ENCODE assay signal across 14 cellular contexts in the genomic region with DNA sequence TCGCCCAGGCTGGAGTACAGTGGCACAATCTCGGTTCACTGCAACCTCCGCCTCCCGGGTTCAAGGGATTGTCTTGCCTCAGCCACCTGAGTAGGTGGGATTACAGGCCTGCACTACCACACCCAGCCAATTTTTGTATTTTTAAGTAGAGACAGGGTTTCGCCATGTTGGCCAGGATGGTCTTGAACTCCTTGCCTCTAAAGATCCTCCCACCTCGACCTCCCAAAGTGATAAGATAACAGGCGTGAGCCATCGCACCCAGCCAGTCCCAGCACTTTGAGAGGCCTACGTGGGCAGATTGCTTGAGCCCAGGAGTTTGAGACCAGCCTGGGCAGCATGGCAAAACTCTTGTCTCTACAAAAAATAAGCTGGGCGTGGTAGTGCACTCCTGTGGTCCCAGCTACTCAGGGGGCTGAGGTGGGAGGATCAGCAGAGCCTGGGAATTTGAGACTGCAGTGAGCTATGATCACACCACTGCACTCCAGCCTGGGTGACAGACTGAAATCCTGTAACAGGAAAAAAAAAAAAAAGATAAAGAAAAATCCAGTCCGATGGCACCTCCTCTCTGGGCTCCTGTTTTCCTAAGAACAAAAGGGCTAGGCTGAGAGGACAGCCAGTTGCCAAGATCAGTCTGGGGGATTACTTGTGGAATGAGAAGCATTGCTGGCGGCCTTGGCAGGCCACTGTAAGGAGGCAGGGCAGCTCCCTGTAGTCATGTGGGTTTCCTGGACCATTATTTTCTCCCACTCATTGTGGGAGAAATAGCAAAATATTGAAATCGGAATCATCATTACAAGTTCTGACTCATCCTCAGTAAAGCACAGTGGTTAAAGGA. TPM values are rescaled to one million over a fixed set of nuclear protein-coding genes. Genes with fewer than 3 reads are reported as not detected.
DNase-seq lines count a peak whose midpoint lies in the region; ATAC-seq and FAIRE-seq lines count a peak whose summit lies in the region.
"Had no signal": no experiment of that assay in that cellular context is flagged by ENCODE, and none has a peak within 500 bp of the region (broad histone marks: within the 10 kb centered on the region; RNA-seq: fewer than 3 reads in every experiment).

No MANE protein-coding gene starts in this region.

- DNase-seq in Right ventricle myocardium inferior (ENCODE audit: missing footprints) (peak; percentile 56), cardiac septum (ENCODE audit: low spot score) (no peak), adipocyte (ENCODE audit: low read depth) (peak; percentile 83), glomerular visceral epithelial cell (ENCODE audit: extremely low spot score) (peak; percentile 58), urothelium cell line (ENCODE audit: low spot score) (peak; percentile 65), SKM-1 (lab: John Stamatoyannopoulos, UW; ENCODE audit: unreplicated experiment) (no peak), DMS153 treated with DMSO at 0.1 percent for 48 hours (lab: John Stamatoyannopoulos, UW; ENCODE audit: unreplicated experiment) (no peak)
- DNase-seq: activated naive CD4-positive, alpha-beta T cell; stimulated activated CD4-positive, alpha-beta T cell treated with anti-CD3 and anti-CD28 coated beads, Interleukin-2, amount 100 ng/mL, for 48 hours; T1000 had no signal

- H3K4me1 ChIP-seq in adipocyte (ENCODE audit: control insufficient read depth, insufficient read depth, low read length) = peaks cover 22% of the 10 kb centered on the region
- H3K4me1 ChIP-seq: A549 had no signal

- H3K9me3 ChIP-seq in adipocyte (ENCODE audit: control insufficient read depth, low read length) = peaks cover 23% of the 10 kb centered on the region

- no peak for FAIRE-seq in urothelium cell line (lab: Jason Lieb, UNC)
- FAIRE-seq: A549 had no signal

- H3K27me3 ChIP-seq in adipocyte (replicated peaks; ENCODE audit: control insufficient read depth, insufficient read depth, low read length) = peaks cover 47% of the 10 kb centered on the region

- no peak overlapping the region for H3K9ac ChIP-seq in adipocyte (ENCODE audit: low read length)

- ATAC-seq in Right ventricle myocardium inferior (no peak), GM19035 (IDR thresholded peaks at IDR 0.05; ENCODE audit: unreplicated experiment) (no peak)
- ATAC-seq: A549 had no signal

- H3K36me3 ChIP-seq in adipocyte (ENCODE audit: control insufficient read depth, insufficient read depth, low read length, severe bottlenecking) = no peaks in the 10 kb centered on the region
- H3K36me3 ChIP-seq: tibial nerve had no signal

- no peak overlapping the region for H3K4me3 ChIP-seq in adipocyte (ENCODE audit: low read length)
- H3K4me3 ChIP-seq: A549, tibial nerve had no signal

- intact Hi-C loops in Right ventricle myocardium inferior (cut with DNase I) (no loop called here), cardiac septum (cut with DNase I) (no loop called here)

RNA-seq across cellular contexts. Expression of a gene that starts 3.0 kb away (rescaled TPM):
- 1.1 TPM for total RNA-seq in Right ventricle myocardium inferior
- 0.57 TPM for total RNA-seq in cardiac septum

RNA-seq across cellular contexts. Expression of a gene that starts 34.1 kb away (rescaled TPM):
- not detected for total RNA-seq in Right ventricle myocardium inferior
- total RNA-seq in cardiac septum = not detected
- total RNA-seq: mesenteric fat pad, tibial nerve had no signal

Comparison
In these comparisons a context has a peak if more than half of its experiments do, and no peak if none do; other contexts are left out.
1. DNase-seq: peak in Right ventricle myocardium inferior (single experiment), adipocyte (single experiment), glomerular visceral epithelial cell (single experiment) and urothelium cell line (single experiment); none in cardiac septum (single experiment), SKM-1 (single experiment) and DMS153 treated with DMSO at 0.1 percent for 48 hours (single experiment).